Comparison of ENCODE assay signal across 10 cellular contexts in genomic region chr18:12880532-12880892, GRCh38. TPM values are rescaled to one million over a fixed set of nuclear protein-coding genes. Genes with fewer than 3 reads are reported as not detected.
DNase-seq lines count a peak whose midpoint lies in the region; ATAC-seq, FAIRE-seq and TF ChIP-seq lines count a peak whose summit lies in the region.
"Had no signal": no experiment of that assay in that cellular context is flagged by ENCODE, and none has a peak within 500 bp of the region (broad histone marks: within the 10 kb centered on the region; RNA-seq: fewer than 3 reads in every experiment).

No MANE protein-coding gene starts in this region.

- DNase-seq in activated naive CD4-positive, alpha-beta T cell treated with anti-CD3 and anti-CD28 coated beads, Interleukin-2, amount 50 U/mL, for 16 hours, result no peak
- DNase-seq in SIG-M5 treated with dmso at 0.1 percent for 504 hours (lab: John Stamatoyannopoulos, UW; ENCODE audit: unreplicated experiment) (peak; percentile 87), H1 (ENCODE audit: low read depth in 1 of 2, low spot score in 2 of 2) (no peak), upper lobe of right lung (no peak)
- DNase-seq: KG1 had no signal

- peak overlapping the region; percentile 3 for H3K27ac Mint-ChIP-seq in activated naive CD4-positive, alpha-beta T cell treated with anti-CD3 and anti-CD28 coated beads, Interleukin-2, amount 50 U/mL, for 24 hours

- H3K9me3 Mint-ChIP-seq in activated naive CD4-positive, alpha-beta T cell treated with anti-CD3 and anti-CD28 coated beads, Interleukin-2, amount 50 U/mL, for 24 hours, result no peaks in the 10 kb centered on the region

- peak overlapping the region; percentile 41; the same call in 1 of the 2 replicates for H2BK5ac ChIP-seq in H1 (ENCODE audit: low read depth, low read length)

- H3K4ac ChIP-seq in H1 (replicated peaks; ENCODE audit: insufficient read length, low read depth, low read length), result peak overlapping the region; percentile 16

- ATAC-seq in upper lobe of right lung, result no peak
- no peak for ATAC-seq in HG02623 (IDR thresholded peaks at IDR 0.05; ENCODE audit: unreplicated experiment)
- no peak for ATAC-seq in HG02588 (IDR thresholded peaks at IDR 0.05; ENCODE audit: unreplicated experiment)
- ATAC-seq in GM21529 (IDR thresholded peaks at IDR 0.05; ENCODE audit: unreplicated experiment), result no peak
- ATAC-seq: esophagus mucosa had no signal

- FAIRE-seq in H1 (lab: Jason Lieb, UNC), result no peak

- H3K79me1 ChIP-seq in H1 (ENCODE audit: low read depth, low read length), result peaks cover 13% of the 10 kb centered on the region; the same call in 1 of the 2 replicates

- no peak overlapping the region for H3K23ac ChIP-seq in H1 (ENCODE audit: insufficient read length)

- no peak overlapping the region for H4K91ac ChIP-seq in H1 (replicated peaks; ENCODE audit: insufficient read length, low read length)

- H3K9ac ChIP-seq in H1 (replicated peaks in 1 of 4; ENCODE audit: extremely low read depth in 1 of 4, low read depth in 3 of 4, low read length in 3 of 4), result 0 out of 7 replicates have a peak overlapping the region, but pooled peaks of 1 of the 4 experiments have one; percentile 4

- H3K14ac ChIP-seq in H1 (ENCODE audit: insufficient read length), result no peak overlapping the region

- TF ChIP-seq RAD21 in H1 (IDR thresholded peaks at IDR 0.05 in 1 of 2, conservative IDR thresholded peaks at IDR 0.05 in 1 of 2; ENCODE audit: low read depth in 2 of 2, low read length in 2 of 2), result no peak

- H3K36me3 ChIP-seq in H1 (ENCODE audit: control insufficient read depth in 2 of 4, insufficient read depth in 4 of 4, low read length in 3 of 4) (no peaks in the 10 kb centered on the region), upper lobe of right lung (no peaks in the 10 kb centered on the region)

- no peaks in the 10 kb centered on the region for H3K27me3 Mint-ChIP-seq in activated naive CD4-positive, alpha-beta T cell treated with anti-CD3 and anti-CD28 coated beads, Interleukin-2, amount 50 U/mL, for 24 hours

- TF ChIP-seq POLR2A in H1 (IDR thresholded peaks at IDR 0.05; ENCODE audit: control extremely low read depth in 1 of 2, low read depth in 2 of 2, low read length in 2 of 2), result no peak

- H2BK20ac ChIP-seq in H1 (ENCODE audit: low read length), result no peak overlapping the region

- peaks cover 29 to 76% of the 10 kb centered on the region in 2 experiments for H3K79me2 ChIP-seq in H1 (ENCODE audit: control insufficient read depth in 1 of 2, insufficient read depth in 2 of 2, low read length in 2 of 2)

- H2BK120ac ChIP-seq in H1 (replicated peaks; ENCODE audit: low read depth, low read length), result no peak overlapping the region

- intact Hi-C loops in upper lobe of right lung (cut with DNase I), result loop anchor here (10.0 kb wide), 1 partner anchor 56 kb away; no protein-coding TSS in a partner anchor

- no peak overlapping the region for H4K5ac ChIP-seq in H1 (ENCODE audit: insufficient read length, low read depth, low read length)

- H3K36me3 Mint-ChIP-seq in activated naive CD4-positive, alpha-beta T cell treated with anti-CD3 and anti-CD28 coated beads, Interleukin-2, amount 50 U/mL, for 24 hours, result peaks cover 2% of the 10 kb centered on the region

- H4K8ac ChIP-seq in H1 (ENCODE audit: extremely low read depth, insufficient read depth, low read length), result no peak overlapping the region

- no peak overlapping the region for H2BK15ac ChIP-seq in H1 (ENCODE audit: low read length)

- H2BK12ac ChIP-seq in H1 (ENCODE audit: low read depth, low read length), result peak overlapping the region; percentile 62; the same call in 1 of the 2 replicates

- no peak overlapping the region for H3K56ac ChIP-seq in H1 (replicated peaks; ENCODE audit: insufficient read length, low read depth, low read length)

- H4K20me1 ChIP-seq in H1 (replicated peaks in 1 of 2; ENCODE audit: control insufficient read depth in 1 of 2, insufficient read depth in 2 of 2, low read length in 2 of 2), result peaks cover 4 to 5% of the 10 kb centered on the region in 2 experiments

- H3K9me3 ChIP-seq in H1 (ENCODE audit: insufficient read depth in 2 of 2, low read depth in 1 of 2, low read length in 1 of 2), result no peaks in the 10 kb centered on the region
- H3K9me3 ChIP-seq in upper lobe of right lung, result no peaks in the 10 kb centered on the region

- peaks cover 7 to 16% (median 11%) of the 10 kb centered on the region in 4 experiments; a peak in 5 of 7 replicates for H3K4me1 ChIP-seq in H1 (replicated peaks in 1 of 4; ENCODE audit: control insufficient read depth in 3 of 4, insufficient read depth in 4 of 4, low read length in 3 of 4)
- peaks cover 51% of the 10 kb centered on the region for H3K4me1 ChIP-seq in upper lobe of right lung

- POLR2A ChIA-PET in H1 (lab: Charles Lee; ENCODE audit: partially characterized antibody), result interaction anchor here (1.2 kb wide), 1 partner anchor 18 kb away, joined by 5 read pairs; no protein-coding TSS in a partner anchor

- no peak overlapping the region for H3K18ac ChIP-seq in H1 (ENCODE audit: extremely low read depth, low read length)

- no peak overlapping the region for H2AK5ac ChIP-seq in H1 (ENCODE audit: low read depth, low read length)

- no peak for TF ChIP-seq CTCF in H1 (IDR thresholded peaks at IDR 0.05; ENCODE audit: control extremely low read depth in 1 of 3, insufficient read depth in 1 of 3, low read depth in 1 of 3, low read length in 3 of 3)
- no peak for TF ChIP-seq CTCF in upper lobe of right lung (IDR thresholded peaks at IDR 0.05)

- WGBS in H1 (ENCODE audit: extremely low coverage in 1 of 2, insufficient coverage in 1 of 2, insufficient read length in 1 of 2, insufficient replicate concordance in 2 of 2, low coverage in 1 of 2, low lambda C conversion rate in 2 of 2, missing lambda C conversion rate in 1 of 2), 2 experiments, result 80% methylated on average over 3 of the region's 3 CpGs; no CpG with 5 or more reads in 1 of the 2 experiments

- no peak overlapping the region for H3K27ac ChIP-seq in H1 (ENCODE audit: low read depth, low read length)
- H3K27ac ChIP-seq in upper lobe of right lung, result peak overlapping the region; percentile 63

- H3K4me1 Mint-ChIP-seq in activated naive CD4-positive, alpha-beta T cell treated with anti-CD3 and anti-CD28 coated beads, Interleukin-2, amount 50 U/mL, for 24 hours, result peaks cover 77% of the 10 kb centered on the region

- peak overlapping the region; percentile 59 for H3K4me3 Mint-ChIP-seq in activated naive CD4-positive, alpha-beta T cell treated with anti-CD3 and anti-CD28 coated beads, Interleukin-2, amount 50 U/mL, for 24 hours

- peak overlapping the region; percentile 41 to 90 for H3K4me2 ChIP-seq in H1 (ENCODE audit: insufficient read depth in 1 of 2, low read depth in 2 of 2, low read length in 2 of 2)

- peaks cover 7% of the 10 kb centered on the region; the same call in 1 of the 2 replicates for H3K23me2 ChIP-seq in H1 (ENCODE audit: low read depth, low read length)

- no peak for TF ChIP-seq EP300 in H1 (IDR thresholded peaks at IDR 0.05; ENCODE audit: borderline replicate concordance in 1 of 2, low read depth in 2 of 2, low read length in 2 of 2)

- H3K4me3 ChIP-seq in H1 (ENCODE audit: extremely low read depth in 1 of 4, insufficient read depth in 2 of 4, low read depth in 3 of 4, low read length in 4 of 4), result no peak overlapping the region
- H3K4me3 ChIP-seq in upper lobe of right lung, result no peak overlapping the region

- no peak overlapping the region for H2AFZ ChIP-seq in H1 (ENCODE audit: low read length)

- CTCF ChIA-PET in H1 (lab: Charles Lee; ENCODE audit: partially characterized antibody), result interaction anchor here (1.2 kb wide), 3 partner anchors 18 to 63 kb away, joined by 3 to 4 read pairs (median 3); no protein-coding TSS in a partner anchor

- H3K27me3 ChIP-seq in H1 (replicated peaks in 1 of 4; ENCODE audit: control insufficient read depth in 3 of 4, extremely low read depth in 1 of 4, insufficient read depth in 3 of 4, low read length in 3 of 4) (no peaks in the 10 kb centered on the region), upper lobe of right lung (no peaks in the 10 kb centered on the region)

TF ChIP-seq in H1, 55 proteins besides CTCF, POLR2A, EP300 and RAD21:
- no peak for TF ChIP-seq CHD2 (IDR thresholded peaks at IDR 0.05; ENCODE audit: low read length)
- TF ChIP-seq ATF2 (IDR thresholded peaks at IDR 0.05; ENCODE audit: low read length), result no peak
- TF ChIP-seq RBBP5 (IDR thresholded peaks at IDR 0.05; ENCODE audit: borderline replicate concordance, low read depth, low read length), result no peak
- TF ChIP-seq SP2 (IDR thresholded peaks at IDR 0.05; ENCODE audit: low read length), result no peak
- TF ChIP-seq SIX5 (IDR thresholded peaks at IDR 0.05; ENCODE audit: low read depth, low read length), result no peak

RNA-seq across cellular contexts. Expression of gene PTPN2, which starts 3.5 kb away (rescaled TPM):
- total RNA-seq in H1 (2021; fragmentation: NEBNext Ultra II Directional; extraction: Animal tissue kit (Norgen Biotek cat#: 25700)), result 54.0 and 54.5 TPM in 2 replicates
- 11.6 and 16.4 TPM in 2 replicates for polyA plus RNA-seq in H1 (2011; rRNA removed)
- 28.2 TPM for polyA plus RNA-seq in H1 (2011; cell fraction: cytosol; rRNA removed)
- 22.1 TPM for polyA plus RNA-seq in H1 (2011; cell fraction: nucleus; rRNA removed)
- 31.5 to 52.7 TPM (median 36.8 TPM) in 4 replicates for polyA plus RNA-seq in H1 (2012, experiment 1 of 2)
- 6.6 TPM for polyA plus RNA-seq in H1 (2012, experiment 2 of 2)
- 44.5 TPM for polyA plus RNA-seq in H1 (2013, experiment 1 of 2)
- polyA plus RNA-seq in H1 (2013, experiment 2 of 2), result 43.4 TPM
- polyA minus RNA-seq in H1 (2011; rRNA and poly(A)+ RNA removed), result 50.2 and 63.2 TPM in 2 replicates
- 27.0 TPM for polyA minus RNA-seq in H1 (2011; cell fraction: cytosol; rRNA and poly(A)+ RNA removed)
- 39.9 TPM for polyA minus RNA-seq in H1 (2011; cell fraction: nucleus; rRNA and poly(A)+ RNA removed)
- 53.9 TPM for total RNA-seq in upper lobe of right lung
